In genomic region chr16:86510465-86511261, GRCh38 we compare ENCODE assay signal across 7 cellular contexts. TPM values are rescaled to one million over a fixed set of nuclear protein-coding genes. Genes with fewer than 3 reads are reported as not detected.
A peak's percentile ranks its signal among the peaks of the same experiment; 100 is the strongest.
DNase-seq lines count a peak whose midpoint lies in the region; ATAC-seq and TF ChIP-seq lines count a peak whose summit lies in the region.

Gene FOXF1, plus strand, starts transcription at chr16:86510527. Its CDS starts 43 bp downstream, at chr16:86510570.

- peak within 1 kb of the TSS; percentile 49 for H3K4me3 Mint-ChIP-seq in activated T-helper 1 cell treated with anti-CD3 and anti-CD28 coated beads, Interleukin-12 subunit alpha, Interleukin-12 subunit beta, Interleukin-2, Interleukin-4 antibody, amounts not matched to agents 30 ng/mL and 10 ng/mL and 1 ng/mL, durations not matched to agents 14 hours and 24 hours and 36 hours

- peaks cover 3% of the 10 kb centered on the region for H3K36me3 Mint-ChIP-seq in activated T-helper 1 cell treated with anti-CD3 and anti-CD28 coated beads, Interleukin-12 subunit alpha, Interleukin-12 subunit beta, Interleukin-2, Interleukin-4 antibody, amounts not matched to agents 30 ng/mL and 10 ng/mL and 1 ng/mL, durations not matched to agents 14 hours and 24 hours and 36 hours (ENCODE audit: low read depth)

- H3K36me3 ChIP-seq in iPS DF 6.9 (ENCODE audit: control insufficient read depth, insufficient read depth, low read length) (no peaks in the 10 kb centered on the region), spleen (no peaks in the 10 kb centered on the region)

- H3K27ac ChIP-seq in iPS DF 6.9 (ENCODE audit: low read length) = no peak within 1 kb of the TSS
- peak within 1 kb of the TSS in 7 of 8 donors; percentile 9 to 70 (median 51) for H3K27ac ChIP-seq in spleen

- peaks cover 89% of the 10 kb centered on the region for H3K27me3 ChIP-seq in iPS DF 6.9 (ENCODE audit: control insufficient read depth, insufficient read depth, low read length)
- H3K27me3 ChIP-seq in spleen (replicated peaks in 1 of 7) = peaks cover 14 to 100% (median 93%) of the 10 kb centered on the region in 7 donors

- no peak for TF ChIP-seq CTCF in spleen (IDR thresholded peaks at IDR 0.05 in 8 of 11, conservative IDR thresholded peaks at IDR 0.05 in 3 of 11)

- TF ChIP-seq POLR2A in spleen (IDR thresholded peaks at IDR 0.05) (no peak), erythroblast (IDR thresholded peaks at IDR 0.05; ENCODE audit: low read length) (no peak), GM18505 (IDR thresholded peaks at IDR 0.05; ENCODE audit: borderline replicate concordance, extremely low read depth, insufficient read depth, insufficient read length) (no peak)

- H3K4me3 ChIP-seq in iPS DF 6.9 (ENCODE audit: low read length) (peak within 1 kb of the TSS; percentile 34; the same call in 1 of the 2 replicates), spleen (peak within 1 kb of the TSS; percentile 42 to 85 (median 62))

- no CpG with 5 or more reads among the region's 89 CpGs for WGBS in iPS DF 6.9 (ENCODE audit: insufficient coverage, insufficient read length)
- 2 to 4% (median 3%) methylated on average over 32 to 89 of the region's 89 CpGs for WGBS in spleen, 5 donors

- H3K9me3 ChIP-seq in iPS DF 6.9 (ENCODE audit: control insufficient read depth, insufficient read depth, low read length) (no peaks in the 10 kb centered on the region), spleen (no peaks in the 10 kb centered on the region)

- H3K4me1 Mint-ChIP-seq in activated T-helper 1 cell treated with anti-CD3 and anti-CD28 coated beads, Interleukin-12 subunit alpha, Interleukin-12 subunit beta, Interleukin-2, Interleukin-4 antibody, amounts not matched to agents 30 ng/mL and 10 ng/mL and 1 ng/mL, durations not matched to agents 14 hours and 24 hours and 36 hours (ENCODE audit: low read depth) = peaks cover 28% of the 10 kb centered on the region

- peak within 1 kb of the TSS; percentile 58 for H3K27ac Mint-ChIP-seq in activated T-helper 1 cell treated with anti-CD3 and anti-CD28 coated beads, Interleukin-12 subunit alpha, Interleukin-12 subunit beta, Interleukin-2, Interleukin-4 antibody, amounts not matched to agents 30 ng/mL and 10 ng/mL and 1 ng/mL, durations not matched to agents 14 hours and 24 hours and 36 hours

- H3K27me3 Mint-ChIP-seq in activated T-helper 1 cell treated with anti-CD3 and anti-CD28 coated beads, Interleukin-12 subunit alpha, Interleukin-12 subunit beta, Interleukin-2, Interleukin-4 antibody, amounts not matched to agents 30 ng/mL and 10 ng/mL and 1 ng/mL, durations not matched to agents 14 hours and 24 hours and 36 hours (ENCODE audit: insufficient read depth) = peaks cover 59% of the 10 kb centered on the region

- no peak for ATAC-seq in GM18505 (IDR thresholded peaks at IDR 0.05; ENCODE audit: unreplicated experiment)

- intact Hi-C loops in activated T-helper 1 cell treated with anti-CD3 and anti-CD28 coated beads, Interleukin-12 subunit alpha, Interleukin-12 subunit beta, Interleukin-2, Interleukin-4 antibody, amounts not matched to agents 30 ng/mL and 10 ng/mL and 1 ng/mL, durations not matched to agents 14 hours and 24 hours and 36 hours (cut with micrococcal nuclease) = no loop called here
- intact Hi-C loops in spleen (cut with DNase I; ENCODE audit: low total_unique reads) = no loop called here

- DNase-seq in HCEC 1CT (peak; percentile 83), iPS DF 6.9 (ENCODE audit: low read depth, low spot score) (no peak), spleen (no peak), OCI-M1 (lab: John Stamatoyannopoulos, UW) (no peak), erythroblast (lab: John Stamatoyannopoulos, UW) (no peak)
- no peak for DNase-seq in activated T-helper 1 cell treated with anti-CD3 and anti-CD28 coated beads, Interleukin-12 subunit alpha, Interleukin-12 subunit beta, Interleukin-2, Interleukin-4 antibody, amounts not matched to agents 30 ng/mL and 10 ng/mL and 1 ng/mL, durations not matched to agents 14 hours and 24 hours and 36 hours (ENCODE audit: low spot score)

- H3K4me1 ChIP-seq in iPS DF 6.9 (ENCODE audit: control insufficient read depth, insufficient read depth, low read length) = peaks cover 15% of the 10 kb centered on the region
- H3K4me1 ChIP-seq in spleen = peaks cover 17 to 65% (median 48%) of the 10 kb centered on the region in 6 donors

- H3K9me3 Mint-ChIP-seq in activated T-helper 1 cell treated with anti-CD3 and anti-CD28 coated beads, Interleukin-12 subunit alpha, Interleukin-12 subunit beta, Interleukin-2, Interleukin-4 antibody, amounts not matched to agents 30 ng/mL and 10 ng/mL and 1 ng/mL, durations not matched to agents 14 hours and 24 hours and 36 hours = no peaks in the 10 kb centered on the region

RNA-seq across cellular contexts. Expression of gene FOXF1, which starts in this region (rescaled TPM):
- not detected in 2 replicates for total RNA-seq in activated T-helper 1 cell treated with anti-CD3 and anti-CD28 coated beads, Interleukin-12 subunit alpha, Interleukin-12 subunit beta, Interleukin-2, Interleukin-4 antibody, amounts not matched to agents 30 ng/mL and 10 ng/mL and 1 ng/mL, durations not matched to agents 14 hours and 24 hours and 36 hours
- total RNA-seq in spleen = 1 to 10 TPM in 1 of 7 donors, under 1 TPM in 6; 0.34 to 2.2 (median 0.70) TPM
- polyA plus RNA-seq in spleen = under 1 TPM; 0.33 to 0.86 (median 0.64) TPM
